Comparison of ENCODE assay signal across 13 cellular contexts in genomic region chr5:133926960-133927615, GRCh38. TPM values are rescaled to one million over a fixed set of nuclear protein-coding genes. Genes with fewer than 3 reads are reported as not detected.
DNase-seq lines count a peak whose midpoint lies in the region; ATAC-seq, FAIRE-seq and TF ChIP-seq lines count a peak whose summit lies in the region.
"Had no signal": no experiment of that assay in that cellular context is flagged by ENCODE, and none has a peak within 500 bp of the region (broad histone marks: within the 10 kb centered on the region; RNA-seq: fewer than 3 reads in every experiment).

No MANE protein-coding gene starts in this region.

- peaks cover 7 to 8% (median 8%) of the 10 kb centered on the region in 3 donors for H3K4me1 ChIP-seq in pancreas

- no peak overlapping the region for H3K4me3 ChIP-seq in pancreas
- H3K4me3 ChIP-seq: GM12878 had no signal

- H3K36me3 Mint-ChIP-seq in brain = no peaks in the 10 kb centered on the region

- DNase-seq in DMS79 treated with DMSO at 0.1 percent for 48 hours (lab: John Stamatoyannopoulos, UW) (peak; percentile 9), DMS79 (lab: John Stamatoyannopoulos, UW) (no peak), NCI-H1694 treated with DMSO at 0.1 percent for 48 hours (lab: John Stamatoyannopoulos, UW) (peak; percentile 89), pancreas (peak in 2 of 6 donors; percentile 31 to 41), KG1 (lab: John Stamatoyannopoulos, UW) (no peak), NOMO-1 treated with DMSO at 0.1 percent for 48 hours (lab: John Stamatoyannopoulos, UW; ENCODE audit: unreplicated experiment) (no peak)
- DNase-seq: islet precursor cell, SHP77, WERI-Rb-1 had no signal

- ATAC-seq in pancreas = peak; percentile 79 to 92 (median 89)
- no peak for ATAC-seq in HG03460 (IDR thresholded peaks at IDR 0.05; ENCODE audit: unreplicated experiment)
- ATAC-seq: GM12878 had no signal

- H3K9me3 ChIP-seq in pancreas = no peaks in the 10 kb centered on the region

- peak overlapping the region in 2 of 5 experiments; percentile 8 to 27 for H3K4me3 Mint-ChIP-seq in brain

- 30 to 37% methylated on average over 8 of the region's 8 CpGs for WGBS in pancreas, 2 donors

- no peaks in the 10 kb centered on the region for H3K36me3 ChIP-seq in pancreas
- H3K36me3 ChIP-seq: WERI-Rb-1 had no signal

- no peaks in the 10 kb centered on the region for H3K27me3 ChIP-seq in pancreas

- intact Hi-C loops in pancreas (cut with DNase I) = no loop called here

- peaks cover 5% of the 10 kb centered on the region for H3K27me3 Mint-ChIP-seq in brain

- peaks cover 44% of the 10 kb centered on the region for H3K4me1 Mint-ChIP-seq in brain

- no peak for FAIRE-seq in pancreas (lab: Jason Lieb, UNC)
- FAIRE-seq: GM12878 had no signal

- peaks cover 0 to 8% (median 0%) of the 10 kb centered on the region in 5 experiments for H3K9me3 Mint-ChIP-seq in brain

- H3K27ac Mint-ChIP-seq in brain = peak overlapping the region; percentile 60 to 95 (median 83)

- H3K27ac ChIP-seq in pancreas = peak overlapping the region in 2 of 4 donors; percentile 25 to 30
- H3K27ac ChIP-seq: 22Rv1, WERI-Rb-1 had no signal

- TF ChIP-seq CTCF in brain (conservative IDR thresholded peaks at IDR 0.05) = no peak
- no peak for TF ChIP-seq CTCF in pancreas (IDR thresholded peaks at IDR 0.05)

RNA-seq across cellular contexts. Expression of gene C5orf15, which starts 41.3 kb away (rescaled TPM):
- polyA plus RNA-seq in brain (ENCODE audit: insufficient read depth, low read depth, low replicate concordance) = 28.7 TPM
- total RNA-seq in pancreas = 10 to 100 TPM in 3 of 6 donors, 1 to 10 TPM in 3; 6.4 to 25.4 (median 10.7) TPM
- polyA plus RNA-seq in pancreas = 10 to 100 TPM in 1 of 2 donors, 1 to 10 TPM in 1; 7.9 to 35.4 TPM

Comparison
In these comparisons a context has a peak if more than half of its experiments do, and no peak if none do; other contexts are left out.
1. DNase-seq: peak in DMS79 treated with DMSO at 0.1 percent for 48 hours (single experiment) and NCI-H1694 treated with DMSO at 0.1 percent for 48 hours (single experiment); none in DMS79 (single experiment), KG1 (single experiment) and NOMO-1 treated with DMSO at 0.1 percent for 48 hours (single experiment).